2 cellular contexts compared by ENCODE assay signal in the genomic region with DNA sequence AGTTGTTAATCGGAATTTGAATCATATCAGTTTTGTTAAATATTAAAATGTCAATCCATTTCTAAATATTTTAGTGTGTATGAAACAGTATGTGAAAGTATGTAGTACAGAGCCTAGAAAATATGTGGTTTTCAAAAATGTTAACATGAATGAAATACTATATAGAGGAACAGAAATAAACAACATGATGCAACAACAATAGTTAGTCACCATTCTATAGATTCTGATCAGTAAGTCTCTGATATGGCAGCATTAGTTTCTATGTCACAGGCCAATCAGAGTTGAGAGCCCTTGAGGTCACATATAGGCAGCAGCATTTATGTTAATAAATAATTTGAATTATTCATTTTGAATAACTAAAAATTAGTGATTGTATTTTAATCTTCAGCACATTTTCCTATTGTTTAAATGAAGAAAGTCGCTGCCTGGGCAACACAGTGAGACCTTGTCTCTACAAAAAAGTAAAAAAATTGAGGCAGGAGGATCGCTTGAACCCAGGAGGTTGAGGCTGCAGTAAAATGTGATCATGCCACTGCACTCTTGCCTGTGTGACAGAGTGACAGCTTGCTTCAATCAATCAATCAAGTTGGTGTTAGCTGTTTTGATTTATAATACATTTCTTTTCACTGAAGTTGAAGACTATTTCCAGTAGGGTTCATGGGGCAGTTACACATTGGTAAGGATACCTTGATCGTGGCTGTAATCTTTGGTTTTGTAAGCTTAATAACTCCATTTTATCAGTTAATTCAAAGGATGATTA.
TF ChIP-seq lines count a peak whose summit lies in the region.

No MANE protein-coding gene starts in this region.

TF ChIP-seq in HEK293T, 16 proteins besides CTCF, POLR2A, EP300 and RAD21:
- TF ChIP-seq FOXA1 (IDR thresholded peaks at IDR 0.05): no peak
- TF ChIP-seq, protein P1, sequence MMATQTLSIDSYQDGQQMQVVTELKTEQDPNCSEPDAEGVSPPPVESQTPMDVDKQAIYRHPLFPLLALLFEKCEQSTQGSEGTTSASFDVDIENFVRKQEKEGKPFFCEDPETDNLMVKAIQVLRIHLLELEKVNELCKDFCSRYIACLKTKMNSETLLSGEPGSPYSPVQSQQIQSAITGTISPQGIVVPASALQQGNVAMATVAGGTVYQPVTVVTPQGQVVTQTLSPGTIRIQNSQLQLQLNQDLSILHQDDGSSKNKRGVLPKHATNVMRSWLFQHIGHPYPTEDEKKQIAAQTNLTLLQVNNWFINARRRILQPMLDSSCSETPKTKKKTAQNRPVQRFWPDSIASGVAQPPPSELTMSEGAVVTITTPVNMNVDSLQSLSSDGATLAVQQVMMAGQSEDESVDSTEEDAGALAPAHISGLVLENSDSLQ (IDR thresholded peaks at IDR 0.05): peak; percentile 21; the same call in 1 of the 2 replicates

TF ChIP-seq in K562, 482 proteins besides CTCF, POLR2A, EP300 and RAD21:
- TF ChIP-seq POLR3G (IDR thresholded peaks at IDR 0.05; ENCODE audit: extremely low read depth, insufficient read length, insufficient replicate concordance): no peak
- TF ChIP-seq MCM3 (IDR thresholded peaks at IDR 0.05): no peak
- no peak for TF ChIP-seq SPI1 (IDR thresholded peaks at IDR 0.05; ENCODE audit: borderline replicate concordance, low read depth, low read length)
- no peak for TF ChIP-seq CEBPG (CRISPR knock-in tag; IDR thresholded peaks at IDR 0.05)
- TF ChIP-seq CEBPG (tag; conservative IDR thresholded peaks at IDR 0.05 in 1 of 2, IDR thresholded peaks at IDR 0.05 in 1 of 2): peak; percentile 48 to 92; a peak in 3 of 4 replicates
- 0 out of 2 replicates have a peak, but pooled peaks have one; percentile 36 for TF ChIP-seq ZNF239 (CRISPR knock-in tag; IDR thresholded peaks at IDR 0.05)
- no peak for TF ChIP-seq HNRNPLL (IDR thresholded peaks at IDR 0.05; ENCODE audit: low read depth, low read length, poor library complexity, severe bottlenecking)
- TF ChIP-seq MEIS2 (IDR thresholded peaks at IDR 0.05; ENCODE audit: partially characterized antibody): peak; percentile 81
- TF ChIP-seq GABPA (tag; conservative IDR thresholded peaks at IDR 0.05; ENCODE audit: low read depth): 0 out of 2 replicates have a peak, but pooled peaks have one; percentile 6
- TF ChIP-seq, protein P2, sequence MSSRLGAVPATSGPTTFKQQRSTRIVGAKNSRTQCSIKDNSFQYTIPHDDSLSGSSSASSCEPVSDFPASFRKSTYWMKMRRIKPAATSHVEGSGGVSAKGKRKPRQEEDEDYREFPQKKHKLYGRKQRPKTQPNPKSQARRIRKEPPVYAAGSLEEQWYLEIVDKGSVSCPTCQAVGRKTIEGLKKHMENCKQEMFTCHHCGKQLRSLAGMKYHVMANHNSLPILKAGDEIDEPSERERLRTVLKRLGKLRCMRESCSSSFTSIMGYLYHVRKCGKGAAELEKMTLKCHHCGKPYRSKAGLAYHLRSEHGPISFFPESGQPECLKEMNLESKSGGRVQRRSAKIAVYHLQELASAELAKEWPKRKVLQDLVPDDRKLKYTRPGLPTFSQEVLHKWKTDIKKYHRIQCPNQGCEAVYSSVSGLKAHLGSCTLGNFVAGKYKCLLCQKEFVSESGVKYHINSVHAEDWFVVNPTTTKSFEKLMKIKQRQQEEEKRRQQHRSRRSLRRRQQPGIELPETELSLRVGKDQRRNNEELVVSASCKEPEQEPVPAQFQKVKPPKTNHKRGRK (tag; IDR thresholded peaks at IDR 0.05): no peak
- TF ChIP-seq, protein P3, sequence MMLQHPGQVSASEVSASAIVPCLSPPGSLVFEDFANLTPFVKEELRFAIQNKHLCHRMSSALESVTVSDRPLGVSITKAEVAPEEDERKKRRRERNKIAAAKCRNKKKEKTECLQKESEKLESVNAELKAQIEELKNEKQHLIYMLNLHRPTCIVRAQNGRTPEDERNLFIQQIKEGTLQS (IDR thresholded peaks at IDR 0.05): peak; percentile 81
- TF ChIP-seq, protein P3 (CRISPR knock-in tag; conservative IDR thresholded peaks at IDR 0.05): no peak
- TF ChIP-seq, protein P1 (IDR thresholded peaks at IDR 0.05): peak; percentile 69
- TF ChIP-seq XRCC3 (IDR thresholded peaks at IDR 0.05): no peak
- no peak for TF ChIP-seq TAF7 (tag; IDR thresholded peaks at IDR 0.05)
- TF ChIP-seq ZNF146 (CRISPR knock-in tag; IDR thresholded peaks at IDR 0.05; ENCODE audit: unreplicated experiment): no peak
- TF ChIP-seq, protein P4, sequence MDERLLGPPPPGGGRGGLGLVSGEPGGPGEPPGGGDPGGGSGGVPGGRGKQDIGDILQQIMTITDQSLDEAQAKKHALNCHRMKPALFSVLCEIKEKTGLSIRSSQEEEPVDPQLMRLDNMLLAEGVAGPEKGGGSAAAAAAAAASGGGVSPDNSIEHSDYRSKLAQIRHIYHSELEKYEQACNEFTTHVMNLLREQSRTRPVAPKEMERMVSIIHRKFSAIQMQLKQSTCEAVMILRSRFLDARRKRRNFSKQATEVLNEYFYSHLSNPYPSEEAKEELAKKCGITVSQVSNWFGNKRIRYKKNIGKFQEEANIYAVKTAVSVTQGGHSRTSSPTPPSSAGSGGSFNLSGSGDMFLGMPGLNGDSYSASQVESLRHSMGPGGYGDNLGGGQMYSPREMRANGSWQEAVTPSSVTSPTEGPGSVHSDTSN (CRISPR knock-in tag; IDR thresholded peaks at IDR 0.05; ENCODE audit: low read depth): no peak
- TF ChIP-seq, protein P4 (tag; conservative IDR thresholded peaks at IDR 0.05; ENCODE audit: low read depth): peak; percentile 65; the same call in 1 of the 2 replicates
- TF ChIP-seq TRIM24 (IDR thresholded peaks at IDR 0.05): 0 out of 4 replicates have a peak, but pooled peaks of 1 of the 2 experiments have one; percentile 43
- TF ChIP-seq CEBPB (tag; IDR thresholded peaks at IDR 0.05): 0 out of 2 replicates have a peak, but pooled peaks have one; percentile 25
- no peak for TF ChIP-seq KLF13 (tag; IDR thresholded peaks at IDR 0.05; ENCODE audit: borderline replicate concordance, low read depth)
- TF ChIP-seq JUND (IDR thresholded peaks at IDR 0.05; ENCODE audit: borderline replicate concordance, low read depth, low read length): 0 out of 2 replicates have a peak, but pooled peaks have one; percentile 39
- no peak for TF ChIP-seq JUND (tag; IDR thresholded peaks at IDR 0.05; ENCODE audit: borderline replicate concordance, low read depth, low read length)
- no peak for TF ChIP-seq TCFL5 (CRISPR knock-in tag; conservative IDR thresholded peaks at IDR 0.05)
- no peak for TF ChIP-seq ZNF121 (CRISPR knock-in tag; conservative IDR thresholded peaks at IDR 0.05)
- TF ChIP-seq KAT8 (IDR thresholded peaks at IDR 0.05; ENCODE audit: low read depth): no peak
- no peak for TF ChIP-seq TRIM28 (IDR thresholded peaks at IDR 0.05)
- no peak for TF ChIP-seq ZNF445 (CRISPR knock-in tag; IDR thresholded peaks at IDR 0.05; ENCODE audit: low read depth)
- TF ChIP-seq FOSL1 (tag; conservative IDR thresholded peaks at IDR 0.05): peak; percentile 81
- no peak for TF ChIP-seq CBX1 (IDR thresholded peaks at IDR 0.05; ENCODE audit: low read depth)
